Comparison of ENCODE assay signal across 11 cellular contexts in the genomic region with DNA sequence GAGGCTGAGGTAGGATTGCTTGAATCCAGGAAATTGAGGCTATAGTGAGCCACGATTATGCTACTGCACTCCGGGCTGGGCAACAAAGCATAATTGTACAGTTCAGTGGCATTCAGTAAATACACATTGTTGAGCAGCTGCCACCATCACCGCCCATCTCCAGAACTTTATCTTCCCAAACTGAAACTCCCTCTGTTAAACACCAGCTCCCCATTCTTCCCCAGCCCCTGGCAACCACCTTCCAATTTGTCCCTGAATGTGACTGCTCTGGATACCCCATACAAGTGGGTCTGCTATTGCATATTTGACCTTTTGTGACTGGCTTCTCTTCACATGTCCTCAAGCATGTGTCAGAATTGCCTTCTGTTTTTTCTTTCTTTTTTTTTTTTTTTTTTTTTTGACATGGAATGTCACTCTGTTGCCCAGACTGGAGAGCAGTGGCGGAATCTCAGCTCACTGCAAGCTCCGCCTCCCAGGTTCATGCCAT. TPM values are rescaled to one million over a fixed set of nuclear protein-coding genes. Genes with fewer than 3 reads are reported as not detected.
DNase-seq lines count a peak whose midpoint lies in the region; ATAC-seq and TF ChIP-seq lines count a peak whose summit lies in the region.
"Had no signal": no experiment of that assay in that cellular context is flagged by ENCODE, and none has a peak within 500 bp of the region (broad histone marks: within the 10 kb centered on the region; RNA-seq: fewer than 3 reads in every experiment).

No MANE protein-coding gene starts in this region.

- H3K4me1 ChIP-seq in colonic mucosa, result peaks cover 19% of the 10 kb centered on the region
- peaks cover 52% of the 10 kb centered on the region for H3K4me1 ChIP-seq in lower lobe of right lung

- H3K9me3 ChIP-seq in SK-N-MC (ENCODE audit: low read depth, low read length), result no peaks in the 10 kb centered on the region
- no peaks in the 10 kb centered on the region for H3K9me3 ChIP-seq in colonic mucosa
- H3K9me3 ChIP-seq in lower lobe of right lung, result no peaks in the 10 kb centered on the region
- H3K9me3 ChIP-seq: BE2C had no signal

- H3K9me3 Mint-ChIP-seq in activated naive CD4-positive, alpha-beta T cell treated with anti-CD3 and anti-CD28 coated beads, Interleukin-2, amount 50 U/mL, for 24 hours, result no peaks in the 10 kb centered on the region
- H3K9me3 Mint-ChIP-seq in stimulated activated naive CD8-positive, alpha-beta T cell treated with anti-CD3 and anti-CD28 coated beads, Interleukin-15, amount 100 ng/mL, for 72 hours, result no peaks in the 10 kb centered on the region

- peaks cover under 1% of the 10 kb centered on the region for H3K27me3 Mint-ChIP-seq in activated naive CD4-positive, alpha-beta T cell treated with anti-CD3 and anti-CD28 coated beads, Interleukin-2, amount 50 U/mL, for 24 hours
- peaks cover 16% of the 10 kb centered on the region for H3K27me3 Mint-ChIP-seq in stimulated activated naive CD8-positive, alpha-beta T cell treated with anti-CD3 and anti-CD28 coated beads, Interleukin-15, amount 100 ng/mL, for 72 hours

- no peak for ATAC-seq in stimulated activated naive CD8-positive, alpha-beta T cell treated with anti-CD3 and anti-CD28 coated beads, Interleukin-15, amount 100 ng/mL, for 72 hours
- no peak for ATAC-seq in lower lobe of right lung
- no peak for ATAC-seq in GM19328 (IDR thresholded peaks at IDR 0.05; ENCODE audit: unreplicated experiment)

- H3K27me3 ChIP-seq in colonic mucosa (peaks cover 2% of the 10 kb centered on the region), lower lobe of right lung (ENCODE audit: low read depth) (no peaks in the 10 kb centered on the region)
- H3K27me3 ChIP-seq: BE2C had no signal

- H3K27ac ChIP-seq in SK-N-MC (0 out of 2 replicates have a peak overlapping the region, but pooled peaks have one; percentile 19), colonic mucosa (no peak overlapping the region), lower lobe of right lung (no peak overlapping the region)

- H3K9ac ChIP-seq in SK-N-MC (ENCODE audit: insufficient read length) (no peak overlapping the region), colonic mucosa (ENCODE audit: low read depth in 2 of 2, low read length in 2 of 2) (no peak overlapping the region)

- peaks cover 29% of the 10 kb centered on the region for H3K36me3 Mint-ChIP-seq in activated naive CD4-positive, alpha-beta T cell treated with anti-CD3 and anti-CD28 coated beads, Interleukin-2, amount 50 U/mL, for 24 hours

- peak overlapping the region; percentile 100 for H3K4me3 Mint-ChIP-seq in activated naive CD4-positive, alpha-beta T cell treated with anti-CD3 and anti-CD28 coated beads, Interleukin-2, amount 50 U/mL, for 24 hours
- H3K4me3 Mint-ChIP-seq in stimulated activated naive CD8-positive, alpha-beta T cell treated with anti-CD3 and anti-CD28 coated beads, Interleukin-15, amount 100 ng/mL, for 72 hours, result peak overlapping the region; percentile 38 to 97

- H3K27ac Mint-ChIP-seq in activated naive CD4-positive, alpha-beta T cell treated with anti-CD3 and anti-CD28 coated beads, Interleukin-2, amount 50 U/mL, for 24 hours, result peak overlapping the region; percentile 95
- peak overlapping the region in 1 of 2 donors; percentile 45 for H3K27ac Mint-ChIP-seq in stimulated activated naive CD8-positive, alpha-beta T cell treated with anti-CD3 and anti-CD28 coated beads, Interleukin-15, amount 100 ng/mL, for 72 hours

- H3K4me3 ChIP-seq in SK-N-MC (peak overlapping the region; percentile 17; the same call in 1 of the 2 replicates), epithelial cell of esophagus (ENCODE audit: low read length) (no peak overlapping the region), colonic mucosa (no peak overlapping the region), lower lobe of right lung (no peak overlapping the region)

- intact Hi-C loops in colonic mucosa (cut with DNase I), result no loop called here
- intact Hi-C loops in lower lobe of right lung (cut with DNase I), result no loop called here

- H3K36me3 ChIP-seq in SK-N-MC (ENCODE audit: insufficient read depth, low read length), result peaks cover 73% of the 10 kb centered on the region
- H3K36me3 ChIP-seq in colonic mucosa, result peaks cover 6% of the 10 kb centered on the region
- peaks cover 66% of the 10 kb centered on the region for H3K36me3 ChIP-seq in lower lobe of right lung

- DNase-seq in activated naive CD4-positive, alpha-beta T cell (lab: John Stamatoyannopoulos, UW), result no peak
- DNase-seq in SK-N-MC (ENCODE audit: low read depth, low spot score) (no peak), epithelial cell of esophagus (ENCODE audit: low read depth) (peak; percentile 14), colonic mucosa (no peak), lower lobe of right lung (no peak)
- DNase-seq in stimulated activated naive CD8-positive, alpha-beta T cell treated with anti-CD3 and anti-CD28 coated beads, Interleukin-15, amount 100 ng/mL, for 72 hours, result no peak
- DNase-seq: BE2C, dermis blood vessel endothelial cell, KG1 had no signal

- peaks cover 50% of the 10 kb centered on the region for H3K4me1 Mint-ChIP-seq in activated naive CD4-positive, alpha-beta T cell treated with anti-CD3 and anti-CD28 coated beads, Interleukin-2, amount 50 U/mL, for 24 hours
- peaks cover 80% of the 10 kb centered on the region for H3K4me1 Mint-ChIP-seq in stimulated activated naive CD8-positive, alpha-beta T cell treated with anti-CD3 and anti-CD28 coated beads, Interleukin-15, amount 100 ng/mL, for 72 hours

- TF ChIP-seq CTCF in epithelial cell of esophagus (IDR thresholded peaks at IDR 0.05; ENCODE audit: insufficient read depth, low read depth, low read length, missing control alignments) (no peak), colonic mucosa (IDR thresholded peaks at IDR 0.05) (no peak), lower lobe of right lung (IDR thresholded peaks at IDR 0.05) (no peak)

RNA-seq across cellular contexts. Expression of a gene that starts 2.9 kb away (rescaled TPM):
- 100 to 1,000 TPM; 723 to 795 TPM for total RNA-seq in colonic mucosa
- 701 TPM for total RNA-seq in lower lobe of right lung

RNA-seq across cellular contexts. Expression of a gene that starts 7.0 kb away (rescaled TPM):
- total RNA-seq in colonic mucosa (1 to 10 TPM in 1 of 2 donors, under 1 TPM in 1; 0.86 to 2.9 TPM), lower lobe of right lung (7.7 TPM)
